ENCODE assay signal across 1 cellular context in the genomic region with DNA sequence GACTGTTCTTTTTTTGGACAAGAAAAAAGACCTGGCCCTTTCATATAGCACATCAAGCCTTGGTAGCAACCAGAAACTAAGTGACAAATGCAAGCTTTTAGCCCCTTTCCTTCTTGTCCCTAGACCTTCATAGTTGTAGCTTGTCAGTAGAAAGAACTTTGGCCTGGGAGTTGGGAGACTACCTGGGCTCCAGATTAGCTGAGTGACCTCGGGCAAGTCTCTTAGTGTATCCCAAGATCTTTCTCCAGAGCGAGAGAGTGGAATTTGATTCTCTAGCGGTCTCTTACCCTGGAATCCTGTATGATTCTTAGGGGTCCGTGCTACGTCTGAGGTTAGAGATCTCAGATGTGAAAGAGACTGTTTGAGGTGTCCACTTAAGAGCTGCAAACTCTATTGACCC.
TF ChIP-seq lines count a peak whose summit lies in the region.

No MANE protein-coding gene starts in this region.

TF ChIP-seq in GM23338, 12 proteins besides CTCF, POLR2A, EP300 and RAD21 (continued from another document):
- TF ChIP-seq, protein P1, sequence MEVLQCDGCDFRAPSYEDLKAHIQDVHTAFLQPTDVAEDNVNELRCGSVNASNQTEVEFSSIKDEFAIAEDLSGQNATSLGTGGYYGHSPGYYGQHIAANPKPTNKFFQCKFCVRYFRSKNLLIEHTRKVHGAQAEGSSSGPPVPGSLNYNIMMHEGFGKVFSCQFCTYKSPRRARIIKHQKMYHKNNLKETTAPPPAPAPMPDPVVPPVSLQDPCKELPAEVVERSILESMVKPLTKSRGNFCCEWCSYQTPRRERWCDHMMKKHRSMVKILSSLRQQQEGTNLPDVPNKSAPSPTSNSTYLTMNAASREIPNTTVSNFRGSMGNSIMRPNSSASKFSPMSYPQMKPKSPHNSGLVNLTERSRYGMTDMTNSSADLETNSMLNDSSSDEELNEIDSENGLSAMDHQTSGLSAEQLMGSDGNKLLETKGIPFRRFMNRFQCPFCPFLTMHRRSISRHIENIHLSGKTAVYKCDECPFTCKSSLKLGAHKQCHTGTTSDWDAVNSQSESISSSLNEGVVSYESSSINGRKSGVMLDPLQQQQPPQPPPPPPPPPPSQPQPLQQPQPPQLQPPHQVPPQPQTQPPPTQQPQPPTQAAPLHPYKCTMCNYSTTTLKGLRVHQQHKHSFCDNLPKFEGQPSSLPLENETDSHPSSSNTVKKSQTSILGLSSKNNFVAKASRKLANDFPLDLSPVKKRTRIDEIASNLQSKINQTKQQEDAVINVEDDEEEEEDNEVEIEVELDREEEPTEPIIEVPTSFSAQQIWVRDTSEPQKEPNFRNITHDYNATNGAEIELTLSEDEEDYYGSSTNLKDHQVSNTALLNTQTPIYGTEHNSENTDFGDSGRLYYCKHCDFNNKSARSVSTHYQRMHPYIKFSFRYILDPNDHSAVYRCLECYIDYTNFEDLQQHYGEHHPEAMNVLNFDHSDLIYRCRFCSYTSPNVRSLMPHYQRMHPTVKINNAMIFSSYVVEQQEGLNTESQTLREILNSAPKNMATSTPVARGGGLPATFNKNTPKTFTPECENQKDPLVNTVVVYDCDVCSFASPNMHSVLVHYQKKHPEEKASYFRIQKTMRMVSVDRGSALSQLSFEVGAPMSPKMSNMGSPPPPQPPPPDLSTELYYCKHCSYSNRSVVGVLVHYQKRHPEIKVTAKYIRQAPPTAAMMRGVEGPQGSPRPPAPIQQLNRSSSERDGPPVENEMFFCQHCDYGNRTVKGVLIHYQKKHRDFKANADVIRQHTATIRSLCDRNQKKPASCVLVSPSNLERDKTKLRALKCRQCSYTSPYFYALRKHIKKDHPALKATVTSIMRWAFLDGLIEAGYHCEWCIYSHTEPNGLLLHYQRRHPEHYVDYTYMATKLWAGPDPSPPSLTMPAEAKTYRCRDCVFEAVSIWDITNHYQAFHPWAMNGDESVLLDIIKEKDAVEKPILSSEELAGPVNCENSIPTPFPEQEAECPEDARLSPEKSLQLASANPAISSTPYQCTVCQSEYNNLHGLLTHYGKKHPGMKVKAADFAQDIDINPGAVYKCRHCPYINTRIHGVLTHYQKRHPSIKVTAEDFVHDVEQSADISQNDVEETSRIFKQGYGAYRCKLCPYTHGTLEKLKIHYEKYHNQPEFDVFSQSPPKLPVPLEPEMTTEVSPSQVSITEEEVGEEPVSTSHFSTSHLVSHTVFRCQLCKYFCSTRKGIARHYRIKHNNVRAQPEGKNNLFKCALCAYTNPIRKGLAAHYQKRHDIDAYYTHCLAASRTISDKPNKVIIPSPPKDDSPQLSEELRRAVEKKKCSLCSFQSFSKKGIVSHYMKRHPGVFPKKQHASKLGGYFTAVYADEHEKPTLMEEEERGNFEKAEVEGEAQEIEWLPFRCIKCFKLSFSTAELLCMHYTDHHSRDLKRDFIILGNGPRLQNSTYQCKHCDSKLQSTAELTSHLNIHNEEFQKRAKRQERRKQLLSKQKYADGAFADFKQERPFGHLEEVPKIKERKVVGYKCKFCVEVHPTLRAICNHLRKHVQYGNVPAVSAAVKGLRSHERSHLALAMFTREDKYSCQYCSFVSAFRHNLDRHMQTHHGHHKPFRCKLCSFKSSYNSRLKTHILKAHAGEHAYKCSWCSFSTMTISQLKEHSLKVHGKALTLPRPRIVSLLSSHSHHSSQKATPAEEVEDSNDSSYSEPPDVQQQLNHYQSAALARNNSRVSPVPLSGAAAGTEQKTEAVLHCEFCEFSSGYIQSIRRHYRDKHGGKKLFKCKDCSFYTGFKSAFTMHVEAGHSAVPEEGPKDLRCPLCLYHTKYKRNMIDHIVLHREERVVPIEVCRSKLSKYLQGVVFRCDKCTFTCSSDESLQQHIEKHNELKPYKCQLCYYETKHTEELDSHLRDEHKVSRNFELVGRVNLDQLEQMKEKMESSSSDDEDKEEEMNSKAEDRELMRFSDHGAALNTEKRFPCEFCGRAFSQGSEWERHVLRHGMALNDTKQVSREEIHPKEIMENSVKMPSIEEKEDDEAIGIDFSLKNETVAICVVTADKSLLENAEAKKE (CRISPR knock-in tag; IDR thresholded peaks at IDR 0.05) = no peak
- TF ChIP-seq POLR2AphosphoS5 (IDR thresholded peaks at IDR 0.05; ENCODE audit: low read depth) (no peak), ZNF331 (CRISPR knock-in tag; IDR thresholded peaks at IDR 0.05; ENCODE audit: low read depth) (no peak), EZH2phosphoT487 (IDR thresholded peaks at IDR 0.05; ENCODE audit: unreplicated experiment) (no peak)
TF ChIP-seq in GM23338: peak in this region for 0.
